Comparison of ENCODE assay signal across 4 cellular contexts in the genomic region with DNA sequence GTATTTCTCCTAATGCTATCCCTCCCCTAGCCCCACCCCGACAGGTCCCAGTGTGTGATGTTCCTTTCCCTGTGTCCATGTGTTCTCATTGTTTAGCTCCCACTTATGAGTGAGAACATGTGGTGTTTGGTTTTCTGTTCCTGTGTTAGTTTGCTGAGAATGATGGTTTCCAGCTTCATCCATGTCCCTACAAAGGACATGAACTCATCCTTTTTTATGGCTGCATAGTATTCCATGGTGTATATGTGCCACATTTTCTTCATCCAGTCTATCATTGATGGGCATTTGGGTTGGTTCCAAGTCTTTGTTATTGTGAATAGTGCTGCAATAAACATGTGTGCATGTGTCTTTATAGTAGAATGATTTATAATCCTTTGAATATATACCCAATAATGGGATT. TPM values are rescaled to one million over a fixed set of nuclear protein-coding genes. Genes with fewer than 3 reads are reported as not detected.
"Had no signal": no experiment of that assay in that cellular context is flagged by ENCODE, and none has a peak within 500 bp of the region (broad histone marks: within the 10 kb centered on the region; RNA-seq: fewer than 3 reads in every experiment).

No MANE protein-coding gene starts in this region.

RNA-seq across cellular contexts. Expression of gene ANGPTL3, which starts 13.3 kb away (rescaled TPM):
- total RNA-seq: LHCN-M2, M059J, MCF 10A, NCI-H460 had no signal
